15 cellular contexts compared by ENCODE assay signal in genomic region chrX:106378616-106379015, GRCh38.
DNase-seq lines count a peak whose midpoint lies in the region; ATAC-seq and TF ChIP-seq lines count a peak whose summit lies in the region.
"Had no signal": no experiment of that assay in that cellular context is flagged by ENCODE, and none has a peak within 500 bp of the region (broad histone marks: within the 10 kb centered on the region; RNA-seq: fewer than 3 reads in every experiment).

No MANE protein-coding gene starts in this region.

- H3K27me3 Mint-ChIP-seq in activated T-cell treated with anti-CD3 and anti-CD28 coated beads, Interleukin-2, amount 50 U/mL, for 4 hours (ENCODE audit: low read depth): no peaks in the 10 kb centered on the region
- peaks cover 0 to 1% (median 0%) of the 10 kb centered on the region in 5 donors for H3K27me3 Mint-ChIP-seq in naive thymus-derived CD8-positive, alpha-beta T cell
- H3K27me3 Mint-ChIP-seq in chondrocyte (ENCODE audit: low read depth): no peaks in the 10 kb centered on the region

- ATAC-seq in activated T-cell treated with anti-CD3 and anti-CD28 coated beads, Interleukin-2, amount 50 U/mL, for 4 hours: peak in 1 of 2 donors; percentile 38
- peak; percentile 85 for ATAC-seq in GM21529 (IDR thresholded peaks at IDR 0.05; ENCODE audit: unreplicated experiment)
- ATAC-seq in naive thymus-derived CD8-positive, alpha-beta T cell: no peak
- ATAC-seq: stimulated activated effector memory CD8-positive, alpha-beta T cell treated with anti-CD3 and anti-CD28 coated beads, Interleukin-12 subunit alpha, Interleukin-12 subunit beta, amount 100 ng/mL, for 72 hours had no signal

- H3K9me3 Mint-ChIP-seq in activated T-cell treated with anti-CD3 and anti-CD28 coated beads, Interleukin-2, amount 50 U/mL, for 4 hours: no peaks in the 10 kb centered on the region
- peaks cover 0 to 2% (median 0%) of the 10 kb centered on the region in 9 donors for H3K9me3 Mint-ChIP-seq in naive thymus-derived CD8-positive, alpha-beta T cell
- H3K9me3 Mint-ChIP-seq in chondrocyte (ENCODE audit: low read depth): peaks cover 28% of the 10 kb centered on the region
- H3K9me3 Mint-ChIP-seq: stimulated activated effector memory CD8-positive, alpha-beta T cell treated with anti-CD3 and anti-CD28 coated beads, Interleukin-12 subunit alpha, Interleukin-12 subunit beta, amount 100 ng/mL, for 72 hours had no signal

- no peak overlapping the region for H3K4me3 ChIP-seq in Jurkat, Clone E6-1 (ENCODE audit: low read length)
- no peak overlapping the region for H3K4me3 ChIP-seq in foreskin fibroblast (ENCODE audit: low read depth in 1 of 2, low read length in 2 of 2)
- H3K4me3 ChIP-seq: esophagus squamous epithelium had no signal

- peaks cover 8% of the 10 kb centered on the region for H3K4me1 Mint-ChIP-seq in activated T-cell treated with anti-CD3 and anti-CD28 coated beads, Interleukin-2, amount 50 U/mL, for 4 hours (ENCODE audit: low read depth)
- H3K4me1 Mint-ChIP-seq in naive thymus-derived CD8-positive, alpha-beta T cell: peaks cover 0 to 5% (median 0%) of the 10 kb centered on the region in 4 donors
- H3K4me1 Mint-ChIP-seq in chondrocyte (ENCODE audit: low read depth): no peaks in the 10 kb centered on the region

- H3K27ac Mint-ChIP-seq in naive thymus-derived CD8-positive, alpha-beta T cell: peak overlapping the region in 5 of 10 donors; percentile 23 to 60 (median 53)
- no peak overlapping the region for H3K27ac Mint-ChIP-seq in chondrocyte (ENCODE audit: unreplicated experiment)
- H3K27ac Mint-ChIP-seq: stimulated activated effector memory CD8-positive, alpha-beta T cell treated with anti-CD3 and anti-CD28 coated beads, Interleukin-12 subunit alpha, Interleukin-12 subunit beta, amount 100 ng/mL, for 72 hours had no signal

- H3K36me3 Mint-ChIP-seq in activated T-cell treated with anti-CD3 and anti-CD28 coated beads, Interleukin-2, amount 50 U/mL, for 4 hours (ENCODE audit: insufficient read depth): no peaks in the 10 kb centered on the region
- no peaks in the 10 kb centered on the region for H3K36me3 Mint-ChIP-seq in naive thymus-derived CD8-positive, alpha-beta T cell
- H3K36me3 Mint-ChIP-seq in chondrocyte (ENCODE audit: low read depth): no peaks in the 10 kb centered on the region
- H3K36me3 Mint-ChIP-seq: stimulated activated effector memory CD8-positive, alpha-beta T cell treated with anti-CD3 and anti-CD28 coated beads, Interleukin-12 subunit alpha, Interleukin-12 subunit beta, amount 100 ng/mL, for 72 hours had no signal

- no peak for DNase-seq in activated T-cell treated with anti-CD3 and anti-CD28 coated beads, Interleukin-2, amount 50 U/mL, for 4 hours
- DNase-seq in activated T-cell treated with anti-CD3 and anti-CD28 coated beads for 4 hours: no peak
- peak; percentile 12 for DNase-seq in Jurkat, Clone E6-1 (ENCODE audit: low read depth, low spot score)
- peak in 2 of 10 donors; percentile 1 to 10 for DNase-seq in naive thymus-derived CD8-positive, alpha-beta T cell
- no peak for DNase-seq in NCI-H2029 (lab: John Stamatoyannopoulos, UW)
- DNase-seq in foreskin fibroblast: no peak
- no peak for DNase-seq in chondrocyte (ENCODE audit: low spot score)
- DNase-seq: esophagus squamous epithelium; GOT3; mesenchymal stem cell; NCI-H526 treated with DMSO at 0.1 percent for 48 hours; posterior cingulate gyrus; stimulated activated CD4-positive, alpha-beta T cell treated with anti-CD3 and anti-CD28 coated beads, Interleukin-1b, Interleukin-23, amount 100 ng/mL, for 48 hours had no signal

- POLR2A ChIA-PET in naive thymus-derived CD8-positive, alpha-beta T cell (lab: Charles Lee): no interaction called here

- peak overlapping the region; percentile 40 for H3K4me3 Mint-ChIP-seq in activated T-cell treated with anti-CD3 and anti-CD28 coated beads, Interleukin-2, amount 50 U/mL, for 4 hours
- H3K4me3 Mint-ChIP-seq in naive thymus-derived CD8-positive, alpha-beta T cell: peak overlapping the region; percentile 44 to 76 (median 67)
- no peak overlapping the region for H3K4me3 Mint-ChIP-seq in chondrocyte (ENCODE audit: unreplicated experiment)
- H3K4me3 Mint-ChIP-seq: stimulated activated effector memory CD8-positive, alpha-beta T cell treated with anti-CD3 and anti-CD28 coated beads, Interleukin-12 subunit alpha, Interleukin-12 subunit beta, amount 100 ng/mL, for 72 hours had no signal

- TF ChIP-seq CTCF in foreskin fibroblast (IDR thresholded peaks at IDR 0.05; ENCODE audit: low read depth, low read length) (no peak), chondrocyte (IDR thresholded peaks at IDR 0.05) (no peak)
